In the genomic region with DNA sequence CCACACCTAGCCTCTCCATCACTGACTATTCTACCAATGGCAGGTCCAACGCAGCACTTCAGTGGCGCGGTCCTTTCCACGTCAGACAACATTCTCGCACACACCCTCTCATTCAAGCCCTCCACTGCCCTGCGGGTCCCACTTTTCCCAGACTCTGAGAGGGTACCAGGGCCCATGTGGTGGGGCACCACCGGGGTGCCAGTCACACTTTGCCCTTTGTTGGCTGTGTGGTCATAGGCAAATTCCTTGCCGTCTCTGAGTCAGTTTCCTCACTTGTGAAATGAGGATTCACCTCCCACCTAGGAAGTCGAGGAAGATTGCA, we compare ENCODE assay signal across 9 cellular contexts. TPM values are rescaled to one million over a fixed set of nuclear protein-coding genes. Genes with fewer than 3 reads are reported as not detected.
DNase-seq lines count a peak whose midpoint lies in the region; ATAC-seq, FAIRE-seq and TF ChIP-seq lines count a peak whose summit lies in the region.
"Had no signal": no experiment of that assay in that cellular context is flagged by ENCODE, and none has a peak within 500 bp of the region (broad histone marks: within the 10 kb centered on the region; RNA-seq: fewer than 3 reads in every experiment).

No MANE protein-coding gene starts in this region.

- peak overlapping the region; percentile 78 for H3K9ac ChIP-seq in keratinocyte (ENCODE audit: control insufficient read depth, extremely low read depth, insufficient read depth, low read length)

- H3K9me3 ChIP-seq in keratinocyte (ENCODE audit: control insufficient read depth, low read depth, low read length): no peaks in the 10 kb centered on the region
- no peaks in the 10 kb centered on the region for H3K9me3 ChIP-seq in thoracic aorta
- H3K9me3 ChIP-seq: BE2C had no signal

- no peak for ATAC-seq in activated naive CD8-positive, alpha-beta T cell treated with anti-CD3 and anti-CD28 coated beads, Interleukin-2, amount 50 U/mL, for 24 hours
- ATAC-seq in thoracic aorta (ENCODE audit: insufficient number of reproducible peaks, low FRiP score, low read depth) (no peak), GM19351 (IDR thresholded peaks at IDR 0.05; ENCODE audit: unreplicated experiment) (no peak), HG03354 (IDR thresholded peaks at IDR 0.05; ENCODE audit: poor library complexity, severe bottlenecking, unreplicated experiment) (no peak)

- H3K27me3 Mint-ChIP-seq in activated T-cell treated with anti-CD3 and anti-CD28 coated beads, Interleukin-2, amount 50 U/mL, for 24 hours: peaks cover 4% of the 10 kb centered on the region
- H3K27me3 Mint-ChIP-seq in activated naive CD8-positive, alpha-beta T cell treated with anti-CD3 and anti-CD28 coated beads, Interleukin-2, amount 50 U/mL, for 24 hours: peaks cover 8% of the 10 kb centered on the region

- no peak overlapping the region for H2AFZ ChIP-seq in keratinocyte (ENCODE audit: control insufficient read depth, low read length)

- no peak for FAIRE-seq in keratinocyte (lab: Jason Lieb, UNC)

- H3K9me3 Mint-ChIP-seq in activated T-cell treated with anti-CD3 and anti-CD28 coated beads, Interleukin-2, amount 50 U/mL, for 24 hours: no peaks in the 10 kb centered on the region
- no peaks in the 10 kb centered on the region for H3K9me3 Mint-ChIP-seq in activated naive CD8-positive, alpha-beta T cell treated with anti-CD3 and anti-CD28 coated beads, Interleukin-2, amount 50 U/mL, for 24 hours

- TF ChIP-seq CTCF in keratinocyte (optimal IDR thresholded peaks at IDR 0.05 in 1 of 3, IDR thresholded peaks at IDR 0.05 in 1 of 3, conservative IDR thresholded peaks at IDR 0.05 in 1 of 3; ENCODE audit: extremely low read depth in 1 of 3, insufficient read depth in 2 of 3, low read length in 3 of 3) (no peak), thoracic aorta (IDR thresholded peaks at IDR 0.05) (no peak)

- DNase-seq in activated T-cell treated with anti-CD3 and anti-CD28 coated beads, Interleukin-2, amount 50 U/mL, for 24 hours: no peak
- DNase-seq in activated T-cell treated with anti-CD3 and anti-CD28 coated beads for 4 hours: no peak
- DNase-seq in activated naive CD8-positive, alpha-beta T cell treated with anti-CD3 and anti-CD28 coated beads, Interleukin-2, amount 50 U/mL, for 24 hours: no peak
- no peak for DNase-seq in keratinocyte (ENCODE audit: low read depth, low spot score)
- DNase-seq in thoracic aorta (ENCODE audit: low spot score): no peak
- no peak for DNase-seq in SHP77 treated with DMSO at 0.1 percent for 48 hours (lab: John Stamatoyannopoulos, UW)

- H3K4me1 Mint-ChIP-seq in activated T-cell treated with anti-CD3 and anti-CD28 coated beads, Interleukin-2, amount 50 U/mL, for 24 hours (ENCODE audit: low read depth): peaks cover 15% of the 10 kb centered on the region
- H3K4me1 Mint-ChIP-seq in activated naive CD8-positive, alpha-beta T cell treated with anti-CD3 and anti-CD28 coated beads, Interleukin-2, amount 50 U/mL, for 24 hours: peaks cover 14% of the 10 kb centered on the region

- H3K4me3 ChIP-seq in keratinocyte (ENCODE audit: control insufficient read depth in 2 of 3, extremely low read depth in 1 of 3, insufficient read depth in 2 of 3, low read depth in 1 of 3, low read length in 3 of 3): peak overlapping the region; percentile 57 to 91 (median 90)
- peak overlapping the region; percentile 96 for H3K4me3 ChIP-seq in thoracic aorta

- dilution Hi-C loops in keratinocyte (cut with MboI; ENCODE audit: extremely low pct_ligation_motif_present, low sequenced_read_pairs): no loop called here

- H3K27me3 ChIP-seq in keratinocyte (ENCODE audit: control insufficient read depth, extremely low read depth, insufficient read depth, low read length) (no peaks in the 10 kb centered on the region), thoracic aorta (replicated peaks; ENCODE audit: insufficient read depth) (no peaks in the 10 kb centered on the region)
- H3K27me3 ChIP-seq: BE2C had no signal

- H3K9me1 ChIP-seq in keratinocyte (ENCODE audit: control insufficient read depth, extremely low read depth, insufficient read depth, low read length): no peaks in the 10 kb centered on the region

- H3K27ac ChIP-seq in keratinocyte (ENCODE audit: control insufficient read depth, insufficient read depth, low read length): no peak overlapping the region
- H3K27ac ChIP-seq in thoracic aorta: peak overlapping the region; percentile 89 to 99

- H3K4me2 ChIP-seq in keratinocyte (ENCODE audit: control insufficient read depth, extremely low read depth, insufficient read depth, low read depth, low read length): peak overlapping the region; percentile 68

- H3K36me3 Mint-ChIP-seq in activated T-cell treated with anti-CD3 and anti-CD28 coated beads, Interleukin-2, amount 50 U/mL, for 24 hours (ENCODE audit: low read depth): peaks cover 2% of the 10 kb centered on the region
- H3K36me3 Mint-ChIP-seq in activated naive CD8-positive, alpha-beta T cell treated with anti-CD3 and anti-CD28 coated beads, Interleukin-2, amount 50 U/mL, for 24 hours (ENCODE audit: low read depth): no peaks in the 10 kb centered on the region

- H3K36me3 ChIP-seq in keratinocyte (ENCODE audit: control insufficient read depth in 2 of 2, extremely low read depth in 1 of 2, insufficient read depth in 2 of 2, low read length in 2 of 2) (no peaks in the 10 kb centered on the region), thoracic aorta (no peaks in the 10 kb centered on the region)
- H3K36me3 ChIP-seq: BE2C had no signal

- H3K79me2 ChIP-seq in keratinocyte (ENCODE audit: control insufficient read depth, insufficient read depth, low read length): peaks cover 40% of the 10 kb centered on the region

- no peaks in the 10 kb centered on the region for H4K20me1 ChIP-seq in keratinocyte (ENCODE audit: control insufficient read depth, extremely low read depth, insufficient read depth, low read length)

- H3K4me3 Mint-ChIP-seq in activated T-cell treated with anti-CD3 and anti-CD28 coated beads, Interleukin-2, amount 50 U/mL, for 24 hours: peak overlapping the region; percentile 72
- H3K4me3 Mint-ChIP-seq in activated naive CD8-positive, alpha-beta T cell treated with anti-CD3 and anti-CD28 coated beads, Interleukin-2, amount 50 U/mL, for 24 hours: peak overlapping the region; percentile 43

- no peak overlapping the region for H3K27ac Mint-ChIP-seq in activated T-cell treated with anti-CD3 and anti-CD28 coated beads, Interleukin-2, amount 50 U/mL, for 24 hours
- H3K27ac Mint-ChIP-seq in activated naive CD8-positive, alpha-beta T cell treated with anti-CD3 and anti-CD28 coated beads, Interleukin-2, amount 50 U/mL, for 24 hours: no peak overlapping the region

- peaks cover 49% of the 10 kb centered on the region for H3K4me1 ChIP-seq in keratinocyte (ENCODE audit: control insufficient read depth, extremely low read depth, insufficient read depth, low read length)
- peaks cover 32 to 65% of the 10 kb centered on the region in 2 donors for H3K4me1 ChIP-seq in thoracic aorta (ENCODE audit: control insufficient read depth in 1 of 2, low read depth in 2 of 2)
- H3K4me1 ChIP-seq: BE2C had no signal

RNA-seq across cellular contexts. Expression of gene PLCD3, which starts 1.1 kb away (rescaled TPM):
- polyA plus RNA-seq in keratinocyte: 53.3 to 86.4 TPM (median 75.7 TPM) in 3 replicates
- 27.6 TPM for polyA plus RNA-seq in keratinocyte (2011; ENCODE audit: low read depth)
- 44.0 and 93.3 TPM in 2 replicates for polyA plus RNA-seq in keratinocyte (2011; cell fraction: cytosol; rRNA removed)
- 46.4 and 64.5 TPM in 2 replicates for polyA plus RNA-seq in keratinocyte (2011; cell fraction: nucleus; rRNA removed)
- polyA plus RNA-seq in keratinocyte (2012; ENCODE audit: low replicate concordance): 32.9 and 85.2 TPM in 2 replicates
- polyA minus RNA-seq in keratinocyte: 77.9 to 252 TPM (median 124 TPM) in 3 replicates
- 136 TPM for polyA minus RNA-seq in keratinocyte (2011; cell fraction: cytosol; rRNA and poly(A)+ RNA removed)
- polyA minus RNA-seq in keratinocyte (2011; cell fraction: nucleus; rRNA and poly(A)+ RNA removed): 45.5 and 47.5 TPM in 2 replicates
- total RNA-seq in thoracic aorta: 100 to 1,000 TPM in 1 of 2 donors, 10 to 100 TPM in 1; 79.3 to 116 TPM

RNA-seq across cellular contexts. Expression of gene ACBD4, which starts 4.2 kb away (rescaled TPM):
- 2.6 to 4.4 TPM (median 2.8 TPM) in 3 replicates for polyA plus RNA-seq in keratinocyte
- 4.6 TPM for polyA plus RNA-seq in keratinocyte (2011; ENCODE audit: low read depth)
- 1.8 and 2.8 TPM in 2 replicates for polyA plus RNA-seq in keratinocyte (2011; cell fraction: cytosol; rRNA removed)
- polyA plus RNA-seq in keratinocyte (2011; cell fraction: nucleus; rRNA removed): 7.9 and 11.8 TPM in 2 replicates
- 3.5 and 7.2 TPM in 2 replicates for polyA plus RNA-seq in keratinocyte (2012; ENCODE audit: low replicate concordance)
- 1.3 to 3.9 TPM (median 3.9 TPM) in 3 replicates for polyA minus RNA-seq in keratinocyte
- polyA minus RNA-seq in keratinocyte (2011; cell fraction: cytosol; rRNA and poly(A)+ RNA removed): 5.0 TPM
- polyA minus RNA-seq in keratinocyte (2011; cell fraction: nucleus; rRNA and poly(A)+ RNA removed): 3.8 and 7.3 TPM in 2 replicates
- 10 to 100 TPM; 21.5 to 27.9 TPM for total RNA-seq in thoracic aorta

RNA-seq across cellular contexts. Expression of gene HEXIM1, which starts 17.0 kb away (rescaled TPM):
- 15.3 to 22.2 TPM (median 19.9 TPM) in 3 replicates for polyA plus RNA-seq in keratinocyte
- polyA plus RNA-seq in keratinocyte (2011; ENCODE audit: low read depth): 17.4 TPM
- 13.2 and 16.9 TPM in 2 replicates for polyA plus RNA-seq in keratinocyte (2011; cell fraction: cytosol; rRNA removed)
- 55.2 and 57.6 TPM in 2 replicates for polyA plus RNA-seq in keratinocyte (2011; cell fraction: nucleus; rRNA removed)
- polyA plus RNA-seq in keratinocyte (2012; ENCODE audit: low replicate concordance): 20.4 and 40.9 TPM in 2 replicates
- polyA minus RNA-seq in keratinocyte: 6.6 to 11.5 TPM (median 6.8 TPM) in 3 replicates
- polyA minus RNA-seq in keratinocyte (2011; cell fraction: cytosol; rRNA and poly(A)+ RNA removed): 13.8 TPM
- 12.7 and 19.0 TPM in 2 replicates for polyA minus RNA-seq in keratinocyte (2011; cell fraction: nucleus; rRNA and poly(A)+ RNA removed)
- total RNA-seq in thoracic aorta: 10 to 100 TPM; 34.9 to 89.1 TPM

RNA-seq across cellular contexts. Expression of gene HEXIM2, which starts 30.4 kb away (rescaled TPM):
- polyA plus RNA-seq in keratinocyte: 2.3 to 3.4 TPM (median 3.1 TPM) in 3 replicates
- polyA plus RNA-seq in keratinocyte (2011; ENCODE audit: low read depth): 1.1 TPM
- polyA plus RNA-seq in keratinocyte (2011; cell fraction: cytosol; rRNA removed): 1.3 and 3.0 TPM in 2 replicates
- polyA plus RNA-seq in keratinocyte (2011; cell fraction: nucleus; rRNA removed): 1.7 and 2.3 TPM in 2 replicates
- polyA plus RNA-seq in keratinocyte (2012; ENCODE audit: low replicate concordance): 1.7 and 3.3 TPM in 2 replicates
- 0.63 to 2.7 TPM (median 1.4 TPM) in 3 replicates for polyA minus RNA-seq in keratinocyte
- polyA minus RNA-seq in keratinocyte (2011; cell fraction: cytosol; rRNA and poly(A)+ RNA removed): 2.1 TPM
- 0.74 and 0.93 TPM in 2 replicates for polyA minus RNA-seq in keratinocyte (2011; cell fraction: nucleus; rRNA and poly(A)+ RNA removed)
- total RNA-seq in thoracic aorta: 1 to 10 TPM in 1 of 2 donors, not detected in 1; 1.5 TPM
